ENCODE assay signal across 21 cellular contexts in the genomic region with DNA sequence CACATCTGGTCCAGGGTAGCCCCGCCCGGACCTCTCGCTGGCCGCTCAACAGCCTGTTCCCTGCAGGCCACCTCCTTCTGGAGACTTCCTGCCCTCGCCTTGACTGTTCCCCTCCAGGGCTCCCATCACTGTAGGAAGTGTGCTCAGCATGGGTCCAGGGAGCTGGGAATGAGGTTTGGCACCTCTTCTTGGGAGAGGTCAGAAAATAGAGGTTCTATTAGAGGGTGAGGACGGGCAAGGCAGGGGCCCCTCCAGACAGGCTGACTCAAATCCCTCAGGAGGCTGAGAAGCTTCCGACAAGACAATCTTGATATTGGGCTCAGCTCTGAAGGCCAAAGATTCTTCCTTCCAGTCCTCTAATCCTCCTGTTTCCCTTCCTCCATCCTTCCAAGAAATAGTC. TPM values are rescaled to one million over a fixed set of nuclear protein-coding genes. Genes with fewer than 3 reads are reported as not detected.
DNase-seq lines count a peak whose midpoint lies in the region; ATAC-seq and TF ChIP-seq lines count a peak whose summit lies in the region.
"Had no signal": no experiment of that assay in that cellular context is flagged by ENCODE, and none has a peak within 500 bp of the region (broad histone marks: within the 10 kb centered on the region; RNA-seq: fewer than 3 reads in every experiment).

No MANE protein-coding gene starts in this region.

- no peaks in the 10 kb centered on the region for H3K36me3 ChIP-seq in left ventricle myocardium inferior
- H3K36me3 ChIP-seq: gastrocnemius medialis had no signal

- intact Hi-C loops in left ventricle myocardium inferior (cut with micrococcal nuclease) (no loop called here), Right ventricle myocardium superior (cut with DNase I) (no loop called here)

- H3K27me3 Mint-ChIP-seq in osteocyte (ENCODE audit: unreplicated experiment): no peaks in the 10 kb centered on the region

- H3K9me3 Mint-ChIP-seq in osteocyte (ENCODE audit: unreplicated experiment): no peaks in the 10 kb centered on the region
- no peaks in the 10 kb centered on the region for H3K9me3 Mint-ChIP-seq in stimulated activated effector memory CD8-positive, alpha-beta T cell treated with anti-CD3 and anti-CD28 coated beads, Interleukin-12 subunit alpha, Interleukin-12 subunit beta, amount 100 ng/mL, for 72 hours
- H3K9me3 Mint-ChIP-seq: activated CD4-positive, alpha-beta T cell treated with anti-CD3 and anti-CD28 coated beads, Interleukin-2, amount 10 ng/mL, durations not matched to agents 7 days and 5 days had no signal

- H3K27me3 ChIP-seq in left ventricle myocardium inferior (ENCODE audit: low read depth): no peaks in the 10 kb centered on the region
- H3K27me3 ChIP-seq: gastrocnemius medialis had no signal

- DNase-seq in left ventricle myocardium inferior (no peak), Right ventricle myocardium superior (no peak), coronary artery (ENCODE audit: low spot score) (no peak), osteocyte (ENCODE audit: extremely low spot score, unreplicated experiment) (no peak), superior temporal gyrus (ENCODE audit: extremely low spot score) (no peak), T1000 (lab: John Stamatoyannopoulos, UW) (no peak)
- no peak for DNase-seq in stimulated activated effector memory CD8-positive, alpha-beta T cell treated with anti-CD3 and anti-CD28 coated beads, Interleukin-12 subunit alpha, Interleukin-12 subunit beta, amount 100 ng/mL, for 72 hours (ENCODE audit: low spot score in 2 of 2)
- DNase-seq: activated CD4-positive, alpha-beta T cell treated with anti-CD3 and anti-CD28 coated beads, Interleukin-2, amount 10 ng/mL, durations not matched to agents 7 days and 5 days; activated gamma-delta T cell treated with Interleukin-2 at 50 U/mL for 16 hours; amniotic stem cell; C1 segment of cervical spinal cord; gastrocnemius medialis; left colon; NCI-H2029; NCI-H446; occipital lobe; RPMI8226; stimulated activated CD4-positive, alpha-beta T cell treated with anti-CD3 and anti-CD28 coated beads, Interleukin-2, amount 100 ng/mL, for 48 hours had no signal

- H3K36me3 Mint-ChIP-seq in osteocyte (ENCODE audit: unreplicated experiment): no peaks in the 10 kb centered on the region
- no peaks in the 10 kb centered on the region for H3K36me3 Mint-ChIP-seq in stimulated activated effector memory CD8-positive, alpha-beta T cell treated with anti-CD3 and anti-CD28 coated beads, Interleukin-12 subunit alpha, Interleukin-12 subunit beta, amount 100 ng/mL, for 72 hours

- peak overlapping the region; percentile 32 for H3K27ac ChIP-seq in left ventricle myocardium inferior (replicated peaks)
- H3K27ac ChIP-seq in coronary artery: peak overlapping the region; percentile 52 to 95
- H3K27ac ChIP-seq: A549 had no signal

- H3K27ac Mint-ChIP-seq in osteocyte (ENCODE audit: unreplicated experiment): peak overlapping the region; percentile 100
- no peak overlapping the region for H3K27ac Mint-ChIP-seq in stimulated activated effector memory CD8-positive, alpha-beta T cell treated with anti-CD3 and anti-CD28 coated beads, Interleukin-12 subunit alpha, Interleukin-12 subunit beta, amount 100 ng/mL, for 72 hours

- H3K4me1 Mint-ChIP-seq in osteocyte (ENCODE audit: unreplicated experiment): peaks cover 90% of the 10 kb centered on the region
- peaks cover 42% of the 10 kb centered on the region for H3K4me1 Mint-ChIP-seq in stimulated activated effector memory CD8-positive, alpha-beta T cell treated with anti-CD3 and anti-CD28 coated beads, Interleukin-12 subunit alpha, Interleukin-12 subunit beta, amount 100 ng/mL, for 72 hours

- ATAC-seq in Right ventricle myocardium superior (ENCODE audit: poor library complexity) (no peak), HG03565 (IDR thresholded peaks at IDR 0.05; ENCODE audit: unreplicated experiment) (no peak)
- ATAC-seq in stimulated activated effector memory CD8-positive, alpha-beta T cell treated with anti-CD3 and anti-CD28 coated beads, Interleukin-12 subunit alpha, Interleukin-12 subunit beta, amount 100 ng/mL, for 72 hours: no peak
- ATAC-seq: A549, gastrocnemius medialis, left colon, sciatic nerve had no signal

- TF ChIP-seq CTCF in left ventricle myocardium inferior (IDR thresholded peaks at IDR 0.05; ENCODE audit: borderline replicate concordance): no peak
- no peak for TF ChIP-seq CTCF in coronary artery (IDR thresholded peaks at IDR 0.05)
- TF ChIP-seq CTCF in osteocyte (IDR thresholded peaks at IDR 0.05): no peak

- no peak overlapping the region for H3K4me3 ChIP-seq in left ventricle myocardium inferior
- no peak overlapping the region for H3K4me3 ChIP-seq in coronary artery
- H3K4me3 ChIP-seq: A549, gastrocnemius medialis had no signal

- no peaks in the 10 kb centered on the region for H3K9me3 ChIP-seq in left ventricle myocardium inferior (replicated peaks)
- H3K9me3 ChIP-seq: A549, gastrocnemius medialis had no signal

- peak overlapping the region; percentile 27 for H3K4me3 Mint-ChIP-seq in osteocyte (ENCODE audit: unreplicated experiment)
- H3K4me3 Mint-ChIP-seq in stimulated activated effector memory CD8-positive, alpha-beta T cell treated with anti-CD3 and anti-CD28 coated beads, Interleukin-12 subunit alpha, Interleukin-12 subunit beta, amount 100 ng/mL, for 72 hours: no peak overlapping the region
- H3K4me3 Mint-ChIP-seq: activated CD4-positive, alpha-beta T cell treated with anti-CD3 and anti-CD28 coated beads, Interleukin-2, amount 10 ng/mL, durations not matched to agents 7 days and 5 days had no signal

- peaks cover 90% of the 10 kb centered on the region for H3K4me1 ChIP-seq in left ventricle myocardium inferior
- H3K4me1 ChIP-seq: A549 had no signal

RNA-seq across cellular contexts. Expression of a gene that starts 30.7 kb away (rescaled TPM):
- total RNA-seq in left ventricle myocardium inferior (5.7 TPM), Right ventricle myocardium superior (7.2 TPM), osteocyte (47.5 and 48.5 TPM in 2 replicates)
- total RNA-seq: activated CD4-positive, alpha-beta T cell treated with anti-CD3 and anti-CD28 coated beads, Interleukin-2, amount 10 ng/mL, durations not matched to agents 7 days and 5 days had no signal
